15 cellular contexts compared by ENCODE assay signal in the genomic region with DNA sequence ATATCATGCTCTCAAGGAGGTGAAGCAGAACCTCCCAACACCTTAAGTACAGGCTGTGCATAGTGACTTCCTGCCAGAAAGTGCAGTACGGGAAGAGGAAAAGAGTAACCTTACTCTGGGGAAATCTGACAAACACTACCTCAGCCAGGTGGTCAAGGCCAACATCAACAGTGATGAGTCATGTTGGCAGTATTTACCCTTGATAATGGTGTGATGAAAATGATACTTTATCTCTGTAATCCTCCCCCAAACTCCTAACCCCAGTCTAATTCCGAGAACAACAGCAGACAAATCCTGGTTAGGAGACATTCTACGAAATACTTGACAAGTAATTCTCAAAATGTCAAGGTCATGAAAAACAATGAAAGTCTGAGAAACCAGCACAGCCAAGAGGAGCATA. TPM values are rescaled to one million over a fixed set of nuclear protein-coding genes. Genes with fewer than 3 reads are reported as not detected.
DNase-seq lines count a peak whose midpoint lies in the region; ATAC-seq and TF ChIP-seq lines count a peak whose summit lies in the region.
"Had no signal": no experiment of that assay in that cellular context is flagged by ENCODE, and none has a peak within 500 bp of the region (broad histone marks: within the 10 kb centered on the region; RNA-seq: fewer than 3 reads in every experiment).

No MANE protein-coding gene starts in this region.

- H3K27me3 Mint-ChIP-seq in activated CD4-positive, alpha-beta T cell treated with anti-CD3 and anti-CD28 coated beads, Interleukin-2, amount 10 ng/mL, durations not matched to agents 24 days and 14 days = no peaks in the 10 kb centered on the region
- H3K27me3 Mint-ChIP-seq in type B pancreatic cell = no peaks in the 10 kb centered on the region
- H3K27me3 Mint-ChIP-seq: activated CD4-positive, alpha-beta memory T cell treated with anti-CD3 and anti-CD28 coated beads, Interleukin-2, amount 10 ng/mL, durations not matched to agents 7 days and 5 days had no signal

- no peaks in the 10 kb centered on the region for H3K36me3 Mint-ChIP-seq in activated CD4-positive, alpha-beta T cell treated with anti-CD3 and anti-CD28 coated beads, Interleukin-2, amount 10 ng/mL, durations not matched to agents 24 days and 14 days (ENCODE audit: low read depth)
- H3K36me3 Mint-ChIP-seq in type B pancreatic cell = no peaks in the 10 kb centered on the region

- no peak overlapping the region for H3K4me3 ChIP-seq in RWPE2 (ENCODE audit: severe bottlenecking)
- H3K4me3 ChIP-seq in fibroblast of mammary gland (ENCODE audit: control insufficient read depth, low read depth, low read length) = no peak overlapping the region
- H3K4me3 ChIP-seq: tibial nerve had no signal

- intact Hi-C loops in activated CD4-positive, alpha-beta T cell treated with anti-CD3 and anti-CD28 coated beads, Interleukin-2, amount 10 ng/mL, durations not matched to agents 24 days and 14 days (cut with micrococcal nuclease) = no loop called here

- H3K27me3 ChIP-seq in RWPE2 (ENCODE audit: insufficient read depth, poor library complexity, severe bottlenecking) = no peaks in the 10 kb centered on the region
- H3K27me3 ChIP-seq: neutrophil, tibial nerve had no signal

- H3K4me1 Mint-ChIP-seq in activated CD4-positive, alpha-beta T cell treated with anti-CD3 and anti-CD28 coated beads, Interleukin-2, amount 10 ng/mL, durations not matched to agents 24 days and 14 days = no peaks in the 10 kb centered on the region
- no peaks in the 10 kb centered on the region for H3K4me1 Mint-ChIP-seq in type B pancreatic cell (ENCODE audit: unreplicated experiment)

- no peaks in the 10 kb centered on the region for H3K36me3 ChIP-seq in RWPE2 (ENCODE audit: low read depth)
- H3K36me3 ChIP-seq: neutrophil had no signal

- TF ChIP-seq CTCF in RWPE2 (IDR thresholded peaks at IDR 0.05; ENCODE audit: poor library complexity, severe bottlenecking) (no peak), fibroblast of mammary gland (conservative IDR thresholded peaks at IDR 0.05; ENCODE audit: control insufficient read depth, insufficient read depth, low read depth, low read length) (no peak), type B pancreatic cell (conservative IDR thresholded peaks at IDR 0.05) (no peak)

- peaks cover 4% of the 10 kb centered on the region for H3K4me1 ChIP-seq in RWPE2 (ENCODE audit: insufficient read depth, poor library complexity, severe bottlenecking)

- no peak overlapping the region for H3K27ac Mint-ChIP-seq in activated CD4-positive, alpha-beta T cell treated with anti-CD3 and anti-CD28 coated beads, Interleukin-2, amount 10 ng/mL, durations not matched to agents 24 days and 14 days
- no peak overlapping the region for H3K27ac Mint-ChIP-seq in type B pancreatic cell
- H3K27ac Mint-ChIP-seq: activated CD4-positive, alpha-beta memory T cell treated with anti-CD3 and anti-CD28 coated beads, Interleukin-2, amount 10 ng/mL, durations not matched to agents 7 days and 5 days had no signal

- H3K9me3 ChIP-seq in RWPE2 (ENCODE audit: severe bottlenecking) = no peaks in the 10 kb centered on the region
- H3K9me3 ChIP-seq: neutrophil, tibial nerve had no signal

- H3K9me3 Mint-ChIP-seq in activated CD4-positive, alpha-beta T cell treated with anti-CD3 and anti-CD28 coated beads, Interleukin-2, amount 10 ng/mL, durations not matched to agents 24 days and 14 days = no peaks in the 10 kb centered on the region
- H3K9me3 Mint-ChIP-seq in type B pancreatic cell = no peaks in the 10 kb centered on the region
- H3K9me3 Mint-ChIP-seq: activated CD4-positive, alpha-beta memory T cell treated with anti-CD3 and anti-CD28 coated beads, Interleukin-2, amount 10 ng/mL, durations not matched to agents 7 days and 5 days had no signal

- H3K4me3 Mint-ChIP-seq in activated CD4-positive, alpha-beta T cell treated with anti-CD3 and anti-CD28 coated beads, Interleukin-2, amount 10 ng/mL, durations not matched to agents 24 days and 14 days = no peak overlapping the region
- no peak overlapping the region for H3K4me3 Mint-ChIP-seq in type B pancreatic cell
- H3K4me3 Mint-ChIP-seq: activated CD4-positive, alpha-beta memory T cell treated with anti-CD3 and anti-CD28 coated beads, Interleukin-2, amount 10 ng/mL, durations not matched to agents 7 days and 5 days had no signal

- no peak overlapping the region for H3K27ac ChIP-seq in RWPE2 (ENCODE audit: poor library complexity, severe bottlenecking)
- H3K27ac ChIP-seq in caudate nucleus (ENCODE audit: low read depth, low read length) = no peak overlapping the region
- H3K27ac ChIP-seq: epithelial cell of prostate, KMS-11, neutrophil, tibial nerve had no signal

- ATAC-seq in RWPE2 (ENCODE audit: low read depth) = peak; percentile 90
- no peak for ATAC-seq in HG03378 (IDR thresholded peaks at IDR 0.05; ENCODE audit: unreplicated experiment)

- DNase-seq in activated CD4-positive, alpha-beta T cell treated with anti-CD3 and anti-CD28 coated beads, Interleukin-2, amount 10 ng/mL, durations not matched to agents 24 days and 14 days = peak; percentile 32
- DNase-seq in activated CD4-positive, alpha-beta T cell treated with anti-CD3 and anti-CD28 coated beads for 4 hours = no peak
- DNase-seq in RWPE2 (ENCODE audit: low spot score) (no peak), fibroblast of mammary gland (ENCODE audit: low read depth) (peak; percentile 12), type B pancreatic cell (ENCODE audit: extremely low spot score, unreplicated experiment) (peak; percentile 6), caudate nucleus (lab: John Stamatoyannopoulos, UW) (no peak)
- DNase-seq in stimulated activated CD4-positive, alpha-beta T cell treated with anti-CD3 and anti-CD28 coated beads, Interleukin-1b, Interleukin-23, amount 100 ng/mL, for 48 hours = no peak
- DNase-seq: activated CD4-positive, alpha-beta memory T cell treated with anti-CD3 and anti-CD28 coated beads, Interleukin-2, amount 10 ng/mL, durations not matched to agents 7 days and 5 days; activated gamma-delta T cell; stimulated activated CD4-positive, alpha-beta T cell treated with anti-CD3 and anti-CD28 coated beads, Interleukin-15, amount 100 ng/mL, for 24 hours had no signal

RNA-seq across cellular contexts. Expression of gene ANKDD1A, which starts 26.5 kb away (rescaled TPM):
- total RNA-seq in activated CD4-positive, alpha-beta T cell treated with anti-CD3 and anti-CD28 coated beads, Interleukin-2, amount 10 ng/mL, durations not matched to agents 24 days and 14 days = 1.4 and 1.8 TPM in 2 replicates
- 2.3 and 3.2 TPM in 2 replicates for total RNA-seq in type B pancreatic cell (ENCODE audit: low replicate concordance)

RNA-seq across cellular contexts. Expression of gene SPG21, which starts 51.5 kb away (rescaled TPM):
- total RNA-seq in activated CD4-positive, alpha-beta T cell treated with anti-CD3 and anti-CD28 coated beads, Interleukin-2, amount 10 ng/mL, durations not matched to agents 24 days and 14 days = 70.4 and 76.2 TPM in 2 replicates
- 77.0 and 80.7 TPM in 2 replicates for total RNA-seq in type B pancreatic cell (ENCODE audit: low replicate concordance)

Comparison
In these comparisons a context has a peak if more than half of its experiments do, and no peak if none do; other contexts are left out.
1. DNase-seq: peak in activated CD4-positive, alpha-beta T cell treated with anti-CD3 and anti-CD28 coated beads, Interleukin-2, amount 10 ng/mL, durations not matched to agents 24 days and 14 days (single experiment), fibroblast of mammary gland (single experiment) and type B pancreatic cell (single experiment); none in activated CD4-positive, alpha-beta T cell treated with anti-CD3 and anti-CD28 coated beads for 4 hours (0 of 2), RWPE2 (single experiment), stimulated activated CD4-positive, alpha-beta T cell treated with anti-CD3 and anti-CD28 coated beads, Interleukin-1b, Interleukin-23, amount 100 ng/mL, for 48 hours (single experiment) and caudate nucleus (0 of 61).